In genomic region chr11:44634401-44635281, GRCh38 we compare ENCODE assay signal across 8 cellular contexts.
DNase-seq lines count a peak whose midpoint lies in the region; ATAC-seq and TF ChIP-seq lines count a peak whose summit lies in the region.

No MANE protein-coding gene starts in this region.

- peak; percentile 68 for DNase-seq in AG20443 (ENCODE audit: low spot score)
- peak; percentile 83 for DNase-seq in HK-2 (ENCODE audit: unreplicated experiment)
- DNase-seq in T1000 (lab: John Stamatoyannopoulos, UW), result peak; percentile 28
- peak; percentile 59 to 95 (median 86) for DNase-seq in head of caudate nucleus
- DNase-seq in prostate gland (ENCODE audit: low spot score), result peak; percentile 5

- no peak for TF ChIP-seq POLR2A in prostate gland (IDR thresholded peaks at IDR 0.05)

- H3K9me3 ChIP-seq in prostate gland, result no peaks in the 10 kb centered on the region

- no peak overlapping the region for H3K27ac ChIP-seq in prostate gland

- H3K27me3 ChIP-seq in prostate gland (replicated peaks; ENCODE audit: insufficient read depth), result no peaks in the 10 kb centered on the region

- ATAC-seq in GM19324 (IDR thresholded peaks at IDR 0.05; ENCODE audit: low FRiP score, unreplicated experiment) (no peak), GM18868 (IDR thresholded peaks at IDR 0.05; ENCODE audit: unreplicated experiment) (no peak), HG02973 (IDR thresholded peaks at IDR 0.05; ENCODE audit: unreplicated experiment) (no peak)

- intact Hi-C loops in head of caudate nucleus (cut with DNase I), result no loop called here
- intact Hi-C loops in prostate gland (cut with DNase I), result no loop called here

- H3K36me3 ChIP-seq in prostate gland, result no peaks in the 10 kb centered on the region

- WGBS in prostate gland, result 18% methylated on average over 24 of the region's 24 CpGs

- no peaks in the 10 kb centered on the region for H3K4me1 ChIP-seq in prostate gland (replicated peaks)

- TF ChIP-seq CTCF in prostate gland (IDR thresholded peaks at IDR 0.05), result no peak

- H3K4me3 ChIP-seq in prostate gland, result no peak overlapping the region

Comparison
In these comparisons a context has a peak if more than half of its experiments do, and no peak if none do; other contexts are left out.
1. DNase-seq: peak in every context shown above with its lines; median percentile 86 in head of caudate nucleus; 83 in HK-2; 68 in AG20443; 28 in T1000; 5 in prostate gland.